1 cellular context compared by ENCODE assay signal in the genomic region with DNA sequence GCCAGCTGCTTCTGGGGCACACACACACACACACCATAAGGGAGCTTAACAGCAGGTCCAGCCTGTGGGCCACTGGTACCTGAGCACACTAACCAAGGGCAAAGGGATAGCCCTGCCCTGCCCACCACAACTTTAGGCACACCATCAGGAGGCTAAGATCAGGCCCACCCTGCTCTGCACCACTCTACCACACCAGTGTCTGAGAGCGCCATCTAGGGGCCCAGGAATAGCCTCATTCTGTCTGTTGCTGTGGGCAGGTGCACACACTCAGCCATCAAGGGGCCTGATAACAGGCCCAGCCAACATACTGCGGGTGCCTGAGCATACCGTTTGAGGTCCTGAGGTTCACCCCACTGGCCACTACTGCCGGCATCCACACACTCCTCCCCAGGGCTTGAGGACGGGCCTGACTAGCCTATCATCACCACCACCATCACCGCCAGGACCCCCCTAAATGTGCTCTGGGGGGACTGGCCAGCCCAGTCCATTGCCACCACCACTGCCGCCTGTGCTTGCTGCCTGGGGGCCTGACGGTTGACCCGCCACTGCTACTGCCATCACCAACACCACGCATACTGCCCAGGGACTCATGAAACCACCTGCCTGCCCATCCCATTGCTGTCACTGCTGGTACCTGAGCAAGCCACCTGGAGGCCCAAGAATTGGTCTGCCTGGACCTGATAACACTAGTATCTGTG.
TF ChIP-seq lines count a peak whose summit lies in the region.

No MANE protein-coding gene starts in this region.

TF ChIP-seq in HCT116, 20 proteins besides CTCF, POLR2A, EP300 and RAD21 (continued from another document):
- TF ChIP-seq, protein P1, sequence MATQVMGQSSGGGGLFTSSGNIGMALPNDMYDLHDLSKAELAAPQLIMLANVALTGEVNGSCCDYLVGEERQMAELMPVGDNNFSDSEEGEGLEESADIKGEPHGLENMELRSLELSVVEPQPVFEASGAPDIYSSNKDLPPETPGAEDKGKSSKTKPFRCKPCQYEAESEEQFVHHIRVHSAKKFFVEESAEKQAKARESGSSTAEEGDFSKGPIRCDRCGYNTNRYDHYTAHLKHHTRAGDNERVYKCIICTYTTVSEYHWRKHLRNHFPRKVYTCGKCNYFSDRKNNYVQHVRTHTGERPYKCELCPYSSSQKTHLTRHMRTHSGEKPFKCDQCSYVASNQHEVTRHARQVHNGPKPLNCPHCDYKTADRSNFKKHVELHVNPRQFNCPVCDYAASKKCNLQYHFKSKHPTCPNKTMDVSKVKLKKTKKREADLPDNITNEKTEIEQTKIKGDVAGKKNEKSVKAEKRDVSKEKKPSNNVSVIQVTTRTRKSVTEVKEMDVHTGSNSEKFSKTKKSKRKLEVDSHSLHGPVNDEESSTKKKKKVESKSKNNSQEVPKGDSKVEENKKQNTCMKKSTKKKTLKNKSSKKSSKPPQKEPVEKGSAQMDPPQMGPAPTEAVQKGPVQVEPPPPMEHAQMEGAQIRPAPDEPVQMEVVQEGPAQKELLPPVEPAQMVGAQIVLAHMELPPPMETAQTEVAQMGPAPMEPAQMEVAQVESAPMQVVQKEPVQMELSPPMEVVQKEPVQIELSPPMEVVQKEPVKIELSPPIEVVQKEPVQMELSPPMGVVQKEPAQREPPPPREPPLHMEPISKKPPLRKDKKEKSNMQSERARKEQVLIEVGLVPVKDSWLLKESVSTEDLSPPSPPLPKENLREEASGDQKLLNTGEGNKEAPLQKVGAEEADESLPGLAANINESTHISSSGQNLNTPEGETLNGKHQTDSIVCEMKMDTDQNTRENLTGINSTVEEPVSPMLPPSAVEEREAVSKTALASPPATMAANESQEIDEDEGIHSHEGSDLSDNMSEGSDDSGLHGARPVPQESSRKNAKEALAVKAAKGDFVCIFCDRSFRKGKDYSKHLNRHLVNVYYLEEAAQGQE (IDR thresholded peaks at IDR 0.05; ENCODE audit: low read depth) = no peak
- TF ChIP-seq SIN3A (IDR thresholded peaks at IDR 0.05; ENCODE audit: low read depth) = no peak
- no peak for TF ChIP-seq ZNF274 (IDR thresholded peaks at IDR 0.05; ENCODE audit: low read depth, low read length)
- no peak for TF ChIP-seq POLR2AphosphoS5 (IDR thresholded peaks at IDR 0.05; ENCODE audit: low read depth, low read length)
- TF ChIP-seq EGR1 (IDR thresholded peaks at IDR 0.05; ENCODE audit: low read depth) = no peak
- TF ChIP-seq YY1 (IDR thresholded peaks at IDR 0.05; ENCODE audit: extremely low read depth, insufficient replicate concordance, low read depth, low read length) = no peak
- no peak for TF ChIP-seq CBX3 (IDR thresholded peaks at IDR 0.05; ENCODE audit: low read depth)
- no peak for TF ChIP-seq SRF (IDR thresholded peaks at IDR 0.05; ENCODE audit: low read depth)
- TF ChIP-seq MAX (IDR thresholded peaks at IDR 0.05) = no peak
- TF ChIP-seq EZH2phosphoT487 (IDR thresholded peaks at IDR 0.05; ENCODE audit: borderline replicate concordance) = no peak
- no peak for TF ChIP-seq JUND (IDR thresholded peaks at IDR 0.05)
TF ChIP-seq in HCT116: peak in this region for 0.
